8 cellular contexts compared by ENCODE assay signal in the genomic region with DNA sequence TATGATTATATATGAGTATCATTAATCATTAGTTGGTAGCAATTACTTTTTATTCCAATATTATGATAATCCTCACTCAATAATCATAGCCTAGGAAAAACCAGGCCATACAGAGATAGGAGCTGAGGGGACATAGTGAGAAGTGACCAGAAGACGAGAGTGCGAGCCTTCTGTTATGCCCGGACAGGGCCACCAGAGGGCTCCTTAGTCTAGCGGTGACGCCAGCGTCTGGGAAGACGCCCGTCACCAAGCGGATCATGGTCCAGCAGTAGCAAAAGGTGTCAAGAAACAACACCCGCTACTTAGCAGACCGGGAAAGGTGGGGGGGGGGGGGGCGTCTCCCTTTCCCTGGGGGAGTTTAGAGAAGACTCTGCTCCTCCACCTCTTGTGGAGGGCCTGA. TPM values are rescaled to one million over a fixed set of nuclear protein-coding genes. Genes with fewer than 3 reads are reported as not detected.
DNase-seq lines count a peak whose midpoint lies in the region; ATAC-seq and TF ChIP-seq lines count a peak whose summit lies in the region.
"Not testable (repeated sequence)": the region's sequence is repeated elsewhere in the genome, so short reads cannot be mapped to it uniquely, and the experiment has no call there.

No MANE protein-coding gene starts in this region.

- not testable (repeated sequence) for H3K27me3 Mint-ChIP-seq in activated CD4-positive, alpha-beta T cell treated with anti-CD3 and anti-CD28 coated beads for 36 hours

- not testable (repeated sequence) for H3K9ac ChIP-seq in adipocyte (ENCODE audit: low read length); mesenchymal stem cell (ENCODE audit: low read length)

- not testable (repeated sequence) for H3K79me1 ChIP-seq in mesenchymal stem cell (replicated peaks; ENCODE audit: low read length, poor library complexity, severe bottlenecking)

- not testable (repeated sequence) for ATAC-seq in activated CD4-positive, alpha-beta T cell treated with anti-CD3 and anti-CD28 coated beads for 36 hours; upper lobe of right lung

- not testable (repeated sequence) for H3K9me3 Mint-ChIP-seq in activated CD4-positive, alpha-beta T cell treated with anti-CD3 and anti-CD28 coated beads for 36 hours (ENCODE audit: low read depth)

- not testable (repeated sequence) for H3K4me1 ChIP-seq in adipocyte (ENCODE audit: control insufficient read depth, insufficient read depth, low read length); mesenchymal stem cell (ENCODE audit: control insufficient read depth, insufficient read depth, low read depth, low read length); upper lobe of right lung

- H3K14ac ChIP-seq in mesenchymal stem cell (ENCODE audit: low read length in 2 of 2), result not testable (repeated sequence)

- TF ChIP-seq CTCF in fibroblast of pulmonary artery (IDR thresholded peaks at IDR 0.05; ENCODE audit: low read length, missing control alignments) (peak; percentile 42), upper lobe of right lung (IDR thresholded peaks at IDR 0.05) (peak; percentile 61)

- not testable (repeated sequence) for H3K18ac ChIP-seq in mesenchymal stem cell (ENCODE audit: low read depth in 1 of 2, low read length in 2 of 2)

- H3K9me3 ChIP-seq in adipocyte (ENCODE audit: control insufficient read depth, low read length); mesenchymal stem cell (ENCODE audit: control insufficient read depth, low read length); upper lobe of right lung: not testable (repeated sequence)

- intact Hi-C loops in activated CD4-positive, alpha-beta T cell treated with anti-CD3 and anti-CD28 coated beads for 36 hours (cut with DNase I, micrococcal nuclease); upper lobe of right lung (cut with DNase I): not testable (repeated sequence)

- not testable (repeated sequence) for H3K4me1 Mint-ChIP-seq in activated CD4-positive, alpha-beta T cell treated with anti-CD3 and anti-CD28 coated beads for 36 hours

- under 1% methylated on average over 11 of the region's 12 CpGs for WGBS in mesenchymal stem cell

- not testable (repeated sequence) for H2BK5ac ChIP-seq in mesenchymal stem cell (ENCODE audit: low read depth, low read length, poor library complexity, severe bottlenecking)

- peak; percentile 62 for DNase-seq in ELF-1 (ENCODE audit: low read depth, low spot score)
- DNase-seq in NCI-H345 (lab: John Stamatoyannopoulos, UW), result peak; percentile 2
- DNase-seq in activated CD4-positive, alpha-beta T cell treated with anti-CD3 and anti-CD28 coated beads for 36 hours, result peak; percentile 71
- DNase-seq in adipocyte (ENCODE audit: low read depth), result peak; percentile 66
- DNase-seq in fibroblast of pulmonary artery (ENCODE audit: low read depth), result peak; percentile 17
- peak; percentile 32 for DNase-seq in mesenchymal stem cell
- DNase-seq in stimulated activated CD4-positive, alpha-beta T cell treated with anti-CD3 and anti-CD28 coated beads, Interleukin-15, amount 100 ng/mL, for 48 hours (ENCODE audit: low read depth in 2 of 2), result peak; percentile 7 to 40
- DNase-seq in upper lobe of right lung, result peak; percentile 77

- not testable (repeated sequence) for H2BK120ac ChIP-seq in mesenchymal stem cell (ENCODE audit: low read depth, low read length)

- not testable (repeated sequence) for H3K4me3 Mint-ChIP-seq in activated CD4-positive, alpha-beta T cell treated with anti-CD3 and anti-CD28 coated beads for 36 hours

- H3K36me3 Mint-ChIP-seq in activated CD4-positive, alpha-beta T cell treated with anti-CD3 and anti-CD28 coated beads for 36 hours (ENCODE audit: low read depth), result not testable (repeated sequence)

- H2BK15ac ChIP-seq in mesenchymal stem cell (ENCODE audit: low read depth, poor library complexity, severe bottlenecking), result not testable (repeated sequence)

- H3K36me3 ChIP-seq in adipocyte (ENCODE audit: control insufficient read depth, insufficient read depth, low read length, severe bottlenecking); mesenchymal stem cell (ENCODE audit: control insufficient read depth in 1 of 2, insufficient read depth in 2 of 2, low read depth in 1 of 2, low read length in 2 of 2); upper lobe of right lung: not testable (repeated sequence)

- H4K8ac ChIP-seq in mesenchymal stem cell (ENCODE audit: low read length), result not testable (repeated sequence)

- H3K4me3 ChIP-seq in adipocyte (ENCODE audit: low read length); fibroblast of pulmonary artery (replicated peaks; ENCODE audit: low read depth, low read length); mesenchymal stem cell (ENCODE audit: insufficient read depth in 1 of 2, low read depth in 1 of 2, low read length in 2 of 2); upper lobe of right lung: not testable (repeated sequence)

- H3K27ac Mint-ChIP-seq in activated CD4-positive, alpha-beta T cell treated with anti-CD3 and anti-CD28 coated beads for 36 hours, result not testable (repeated sequence)

- not testable (repeated sequence) for H3K23ac ChIP-seq in mesenchymal stem cell (ENCODE audit: low read length in 2 of 2)

- not testable (repeated sequence) for H3K4me2 ChIP-seq in mesenchymal stem cell (ENCODE audit: low read length, poor library complexity, severe bottlenecking)

- CTCF ChIA-PET in activated CD4-positive, alpha-beta T cell treated with anti-CD3 and anti-CD28 coated beads for 36 hours (lab: Charles Lee), result not testable (repeated sequence)

- not testable (repeated sequence) for H3K4ac ChIP-seq in mesenchymal stem cell (ENCODE audit: low read depth in 1 of 2, low read length in 2 of 2)

- not testable (repeated sequence) for H2AFZ ChIP-seq in mesenchymal stem cell (ENCODE audit: low read depth, low read length)

- H3K27me3 ChIP-seq in adipocyte (replicated peaks; ENCODE audit: control insufficient read depth, insufficient read depth, low read length), result peaks cover 17% of the 10 kb centered on the region
- not testable (repeated sequence) for H3K27me3 ChIP-seq in mesenchymal stem cell (ENCODE audit: control insufficient read depth in 1 of 2, insufficient read depth in 1 of 2, low read length in 2 of 2); upper lobe of right lung

- not testable (repeated sequence) for H2AK5ac ChIP-seq in mesenchymal stem cell (ENCODE audit: low read length, severe bottlenecking)

- not testable (repeated sequence) for H3K27ac ChIP-seq in mesenchymal stem cell (ENCODE audit: low read length, poor library complexity, severe bottlenecking); upper lobe of right lung

- POLR2A ChIA-PET in activated CD4-positive, alpha-beta T cell treated with anti-CD3 and anti-CD28 coated beads for 36 hours (lab: Charles Lee), result not testable (repeated sequence)

- not testable (repeated sequence) for H4K91ac ChIP-seq in mesenchymal stem cell (ENCODE audit: low read length)

- H2BK12ac ChIP-seq in mesenchymal stem cell (ENCODE audit: low read length in 2 of 2), result not testable (repeated sequence)

RNA-seq across cellular contexts. Expression of gene ZNF892, which starts 14.4 kb away (rescaled TPM):
- 1 to 10 TPM; 3.2 to 3.8 TPM for total RNA-seq in activated CD4-positive, alpha-beta T cell treated with anti-CD3 and anti-CD28 coated beads for 36 hours
- polyA plus RNA-seq in mesenchymal stem cell (2013, experiment 1 of 2), result 0.75 TPM
- polyA plus RNA-seq in mesenchymal stem cell (2013, experiment 2 of 2), result 0.79 TPM
- 3.8 TPM for total RNA-seq in upper lobe of right lung

RNA-seq across cellular contexts. Expression of gene ZNF2, which starts 27.3 kb away (rescaled TPM):
- total RNA-seq in activated CD4-positive, alpha-beta T cell treated with anti-CD3 and anti-CD28 coated beads for 36 hours, result 1 to 10 TPM; 4.3 to 5.1 TPM
- 2.5 TPM for polyA plus RNA-seq in mesenchymal stem cell (2013, experiment 1 of 2)
- polyA plus RNA-seq in mesenchymal stem cell (2013, experiment 2 of 2), result 2.4 TPM
- 4.7 TPM for total RNA-seq in upper lobe of right lung

RNA-seq across cellular contexts. Expression of gene ZNF514, which starts 33.2 kb away (rescaled TPM):
- total RNA-seq in activated CD4-positive, alpha-beta T cell treated with anti-CD3 and anti-CD28 coated beads for 36 hours, result 1 to 10 TPM; 7.0 to 8.8 TPM
- 7.3 TPM for polyA plus RNA-seq in mesenchymal stem cell (2013, experiment 1 of 2)
- polyA plus RNA-seq in mesenchymal stem cell (2013, experiment 2 of 2), result 7.0 TPM
- 19.8 TPM for total RNA-seq in upper lobe of right lung

Comparison
In these comparisons a context has a peak if more than half of its experiments do, and no peak if none do; other contexts are left out.
1. DNase-seq: peak in every context shown above with its lines; median percentile 77 in upper lobe of right lung; 71 in activated CD4-positive, alpha-beta T cell treated with anti-CD3 and anti-CD28 coated beads for 36 hours; 66 in adipocyte; 62 in ELF-1; 32 in mesenchymal stem cell; 24 in stimulated activated CD4-positive, alpha-beta T cell treated with anti-CD3 and anti-CD28 coated beads, Interleukin-15, amount 100 ng/mL, for 48 hours; 17 in fibroblast of pulmonary artery; 2 in NCI-H345.